7 cellular contexts compared by ENCODE assay signal in the genomic region with DNA sequence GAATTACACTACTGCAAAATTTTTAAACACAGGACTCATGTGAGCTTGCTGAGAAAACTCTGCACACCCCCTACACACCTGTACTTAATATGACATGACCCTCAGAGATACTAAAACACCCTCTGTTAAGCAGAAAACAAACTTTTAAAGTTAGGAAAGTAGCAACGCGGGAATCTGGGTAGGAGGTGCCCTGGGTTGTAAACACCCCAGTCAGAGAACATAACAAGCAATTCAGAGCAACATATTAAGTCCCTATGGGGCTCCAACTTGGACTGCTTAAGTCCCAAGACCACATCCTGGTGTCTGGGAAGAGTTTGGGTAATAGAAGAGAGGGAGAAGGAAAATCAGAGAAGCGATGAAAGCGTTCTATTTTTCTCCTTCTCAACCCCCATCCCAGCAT. TPM values are rescaled to one million over a fixed set of nuclear protein-coding genes. Genes with fewer than 3 reads are reported as not detected.
A peak's percentile ranks its signal among the peaks of the same experiment; 100 is the strongest.
DNase-seq lines count a peak whose midpoint lies in the region; ATAC-seq and TF ChIP-seq lines count a peak whose summit lies in the region.

No MANE protein-coding gene starts in this region.

- H3K36me3 ChIP-seq in iPS-15b (ENCODE audit: control insufficient read depth, insufficient read depth, low read length), result no peaks in the 10 kb centered on the region

- H3K27ac Mint-ChIP-seq in activated CD8-positive, alpha-beta T cell treated with anti-CD3 and anti-CD28 coated beads for 36 hours, result peak overlapping the region; percentile 98
- H3K27ac Mint-ChIP-seq in stimulated activated naive B cell treated with anti-CD40 and anti-IgM and Interleukin-4, amounts not matched to agents 10 μg/mL and 1 μg/mL and 100 μg/mL, for 72 hours, result peak overlapping the region; percentile 98

- H3K4me1 ChIP-seq in iPS-15b (ENCODE audit: control insufficient read depth, insufficient read depth, low read length), result peaks cover 7% of the 10 kb centered on the region

- peak overlapping the region; percentile 97 for H3K4me3 Mint-ChIP-seq in activated CD8-positive, alpha-beta T cell treated with anti-CD3 and anti-CD28 coated beads for 36 hours
- peak overlapping the region; percentile 99 for H3K4me3 Mint-ChIP-seq in stimulated activated naive B cell treated with anti-CD40 and anti-IgM and Interleukin-4, amounts not matched to agents 10 μg/mL and 1 μg/mL and 100 μg/mL, for 72 hours

- peaks cover 42% of the 10 kb centered on the region for H3K4me1 Mint-ChIP-seq in activated CD8-positive, alpha-beta T cell treated with anti-CD3 and anti-CD28 coated beads for 36 hours (ENCODE audit: low read depth)
- H3K4me1 Mint-ChIP-seq in stimulated activated naive B cell treated with anti-CD40 and anti-IgM and Interleukin-4, amounts not matched to agents 10 μg/mL and 1 μg/mL and 100 μg/mL, for 72 hours, result peaks cover 17 to 36% of the 10 kb centered on the region in 2 donors

- DNase-seq in HK-2 (ENCODE audit: unreplicated experiment) (peak; percentile 2), NCI-H1436 (lab: John Stamatoyannopoulos, UW) (no peak)
- DNase-seq in activated CD8-positive, alpha-beta T cell treated with anti-CD3 and anti-CD28 coated beads for 36 hours, result no peak
- DNase-seq in stimulated activated naive B cell treated with anti-CD40 and anti-IgM and Interleukin-4, amounts not matched to agents 10 μg/mL and 1 μg/mL and 100 μg/mL, for 72 hours, result no peak

- no peaks in the 10 kb centered on the region for H3K27me3 ChIP-seq in iPS-15b (ENCODE audit: control insufficient read depth, insufficient read depth, low read length)

- peak overlapping the region; percentile 97 for H3K4me3 ChIP-seq in iPS-15b (ENCODE audit: low read depth, low read length)

- intact Hi-C loops in activated CD8-positive, alpha-beta T cell treated with anti-CD3 and anti-CD28 coated beads for 36 hours (cut with micrococcal nuclease), result no loop called here

- no peaks in the 10 kb centered on the region for H3K9me3 Mint-ChIP-seq in activated CD8-positive, alpha-beta T cell treated with anti-CD3 and anti-CD28 coated beads for 36 hours
- H3K9me3 Mint-ChIP-seq in stimulated activated naive B cell treated with anti-CD40 and anti-IgM and Interleukin-4, amounts not matched to agents 10 μg/mL and 1 μg/mL and 100 μg/mL, for 72 hours, result no peaks in the 10 kb centered on the region

- peak overlapping the region; percentile 26 for H3K9ac ChIP-seq in iPS-15b (ENCODE audit: low read depth, low read length)

- no peak for ATAC-seq in activated CD8-positive, alpha-beta T cell treated with anti-CD3 and anti-CD28 coated beads for 36 hours
- no peak for ATAC-seq in stimulated activated naive B cell treated with anti-CD40 and anti-IgM and Interleukin-4, amounts not matched to agents 10 μg/mL and 1 μg/mL and 100 μg/mL, for 72 hours (replicated peaks)
- ATAC-seq in HG03025 (IDR thresholded peaks at IDR 0.05; ENCODE audit: low FRiP score, unreplicated experiment) (no peak), GM18505 (IDR thresholded peaks at IDR 0.05; ENCODE audit: unreplicated experiment) (no peak)

- H3K36me3 Mint-ChIP-seq in activated CD8-positive, alpha-beta T cell treated with anti-CD3 and anti-CD28 coated beads for 36 hours (ENCODE audit: low read depth), result peaks cover 6% of the 10 kb centered on the region
- peaks cover 5 to 7% of the 10 kb centered on the region in 2 donors for H3K36me3 Mint-ChIP-seq in stimulated activated naive B cell treated with anti-CD40 and anti-IgM and Interleukin-4, amounts not matched to agents 10 μg/mL and 1 μg/mL and 100 μg/mL, for 72 hours

- H3K9me3 ChIP-seq in iPS-15b (ENCODE audit: control insufficient read depth, insufficient read depth, low read length), result no peaks in the 10 kb centered on the region

- POLR2A ChIA-PET in activated CD8-positive, alpha-beta T cell treated with anti-CD3 and anti-CD28 coated beads for 36 hours (lab: Charles Lee), result interaction anchor here (0.6 to 3.7 kb wide), 4 partner anchors 9 to 792 kb away, joined by 3 to 15 read pairs (median 4); a partner anchor contains a TSS

- CTCF ChIA-PET in activated CD8-positive, alpha-beta T cell treated with anti-CD3 and anti-CD28 coated beads for 36 hours (lab: Charles Lee), result interaction anchor here (0.8 to 4.7 kb wide), 5 partner anchors 12 to 85 kb away, joined by 3 to 31 read pairs (median 6); a partner anchor contains a TSS

- no peak for TF ChIP-seq CTCF in activated CD8-positive, alpha-beta T cell treated with anti-CD3 and anti-CD28 coated beads for 36 hours (IDR thresholded peaks at IDR 0.05)

- H3K27me3 Mint-ChIP-seq in activated CD8-positive, alpha-beta T cell treated with anti-CD3 and anti-CD28 coated beads for 36 hours, result no peaks in the 10 kb centered on the region
- H3K27me3 Mint-ChIP-seq in stimulated activated naive B cell treated with anti-CD40 and anti-IgM and Interleukin-4, amounts not matched to agents 10 μg/mL and 1 μg/mL and 100 μg/mL, for 72 hours, result no peaks in the 10 kb centered on the region

- no peak for TF ChIP-seq POLR2A in GM18505 (IDR thresholded peaks at IDR 0.05; ENCODE audit: borderline replicate concordance, extremely low read depth, insufficient read depth, insufficient read length)

RNA-seq across cellular contexts. Expression of a gene that starts 1.2 kb away (rescaled TPM):
- 10 to 100 TPM; 22.0 to 22.6 TPM for total RNA-seq in activated CD8-positive, alpha-beta T cell treated with anti-CD3 and anti-CD28 coated beads for 36 hours

RNA-seq across cellular contexts. Expression of a gene that starts 50.9 kb away (rescaled TPM):
- 100 to 1,000 TPM; 365 to 378 TPM for total RNA-seq in activated CD8-positive, alpha-beta T cell treated with anti-CD3 and anti-CD28 coated beads for 36 hours
